In genomic region chr9:130240410-130241197, GRCh38 we compare ENCODE assay signal across 9 cellular contexts. TPM values are rescaled to one million over a fixed set of nuclear protein-coding genes. Genes with fewer than 3 reads are reported as not detected.
DNase-seq lines count a peak whose midpoint lies in the region; ATAC-seq and TF ChIP-seq lines count a peak whose summit lies in the region.
"Had no signal": no experiment of that assay in that cellular context is flagged by ENCODE, and none has a peak within 500 bp of the region (broad histone marks: within the 10 kb centered on the region; RNA-seq: fewer than 3 reads in every experiment).

No MANE protein-coding gene starts in this region.

- no peak overlapping the region for H3K4me3 ChIP-seq in right cardiac atrium (ENCODE audit: low read length)
- no peak overlapping the region for H3K4me3 ChIP-seq in sigmoid colon

- DNase-seq in NCI-H1417 (lab: John Stamatoyannopoulos, UW) = peak; percentile 51 to 74 (median 53)
- no peak for DNase-seq in NCI-H1417 treated with DMSO at 0.1 percent for 48 hours (lab: John Stamatoyannopoulos, UW)
- DNase-seq in HUDEP-2 (lab: John Stamatoyannopoulos, UW; ENCODE audit: unreplicated experiment in 76 of 76) = peak in 71 of 76 experiments; percentile 16 to 83 (median 60)
- DNase-seq in NOMO-1 treated with dmso at 0.1 percent for 144 hours (lab: John Stamatoyannopoulos, UW; ENCODE audit: unreplicated experiment) = peak; percentile 10
- peak; percentile 81 for DNase-seq in amniotic epithelial cell (ENCODE audit: low read depth)
- peak in 2 of 3 donors; percentile 67 to 73 for DNase-seq in right cardiac atrium
- peak; percentile 82 for DNase-seq in sigmoid colon

- TF ChIP-seq EP300 in sigmoid colon (IDR thresholded peaks at IDR 0.05) = no peak

- TF ChIP-seq POLR2A in sigmoid colon (IDR thresholded peaks at IDR 0.05) = no peak

- peak; percentile 81 to 82 for ATAC-seq in right cardiac atrium
- no peak for ATAC-seq in HG03039 (IDR thresholded peaks at IDR 0.05; ENCODE audit: unreplicated experiment)

- 66% methylated on average over 5 of the region's 5 CpGs for WGBS in right cardiac atrium
- 66 to 77% methylated on average over 5 of the region's 5 CpGs for WGBS in sigmoid colon, 2 donors

- H3K27me3 ChIP-seq in right cardiac atrium (ENCODE audit: control insufficient read depth, insufficient read depth) = no peaks in the 10 kb centered on the region
- no peaks in the 10 kb centered on the region for H3K27me3 ChIP-seq in sigmoid colon

- intact Hi-C loops in right cardiac atrium (cut with DNase I) (loop anchor here in 1 of 4 donors (10.0 kb wide), 1 partner anchor 104 kb away; no protein-coding TSS in a partner anchor), sigmoid colon (cut with DNase I) (no loop called here)

- TF ChIP-seq CTCF in sigmoid colon (IDR thresholded peaks at IDR 0.05) = no peak

- no peaks in the 10 kb centered on the region for H3K36me3 ChIP-seq in sigmoid colon

- H3K9me3 ChIP-seq in right cardiac atrium (ENCODE audit: control insufficient read depth, low read length) (no peaks in the 10 kb centered on the region), sigmoid colon (no peaks in the 10 kb centered on the region)

- no peak overlapping the region for H3K27ac ChIP-seq in right cardiac atrium (ENCODE audit: low read length)
- peak overlapping the region; percentile 17 to 92 (median 79) for H3K27ac ChIP-seq in sigmoid colon
- H3K27ac ChIP-seq: 22Rv1 had no signal

- H3K4me1 ChIP-seq in right cardiac atrium (ENCODE audit: control insufficient read depth, insufficient read depth, low read length) = no peaks in the 10 kb centered on the region
- peaks cover 0 to 56% (median 49%) of the 10 kb centered on the region in 4 donors for H3K4me1 ChIP-seq in sigmoid colon

RNA-seq across cellular contexts. Expression of gene HMCN2, which starts 25.0 kb away (rescaled TPM):
- total RNA-seq in right cardiac atrium (1 to 10 TPM; 2.3 to 5.1 (median 3.9) TPM), sigmoid colon (100 to 1,000 TPM in 1 of 4 donors, 10 to 100 TPM in 2, 1 to 10 TPM in 1; 8.2 to 106 (median 35.7) TPM)
- polyA plus RNA-seq in right cardiac atrium (6.1 TPM), sigmoid colon (10 to 100 TPM in 1 of 3 donors, 1 to 10 TPM in 2; 3.6 to 44.0 (median 6.0) TPM)
